In the genomic region with DNA sequence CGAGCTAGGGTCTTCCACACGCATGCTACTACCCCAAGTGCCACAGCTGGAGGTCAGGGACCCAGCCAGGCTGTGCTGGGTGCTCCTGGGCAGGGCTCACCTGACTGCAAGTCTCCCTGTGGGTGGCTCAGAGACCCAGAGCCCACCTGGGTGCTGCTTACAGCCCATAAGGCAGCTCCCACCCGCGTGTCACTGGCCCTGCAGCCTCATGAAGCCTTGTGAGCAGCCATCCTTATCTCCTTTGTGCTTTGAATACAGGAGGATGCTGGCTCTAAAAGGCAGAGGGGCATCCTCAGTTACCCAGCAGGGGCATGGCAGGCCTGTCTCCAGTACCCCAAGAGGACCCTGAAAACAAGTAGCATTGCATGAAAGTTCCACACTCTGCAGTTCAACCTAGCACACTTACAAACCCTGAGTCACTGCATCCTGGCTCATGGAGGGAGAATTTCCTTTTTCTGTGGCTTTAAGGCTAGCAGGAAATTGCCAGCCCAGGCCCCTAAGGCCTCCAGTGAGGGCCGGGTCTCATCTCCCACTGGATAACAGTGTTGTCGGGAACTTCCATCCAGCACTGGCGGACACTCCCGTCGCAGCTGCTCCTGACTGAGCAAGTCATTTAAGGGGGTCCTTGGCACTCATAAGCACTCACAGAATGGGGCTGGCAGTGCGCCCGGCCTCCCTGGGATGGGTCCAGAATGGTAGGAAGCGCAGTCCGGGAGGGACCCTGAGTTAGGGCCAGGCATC, we compare ENCODE assay signal across 16 cellular contexts.
DNase-seq lines count a peak whose midpoint lies in the region; ATAC-seq and TF ChIP-seq lines count a peak whose summit lies in the region.
"Had no signal": no experiment of that assay in that cellular context is flagged by ENCODE, and none has a peak within 500 bp of the region (broad histone marks: within the 10 kb centered on the region; RNA-seq: fewer than 3 reads in every experiment).

No MANE protein-coding gene starts in this region.

- H3K23ac ChIP-seq in IMR-90 (ENCODE audit: low read depth, low read length): no peak overlapping the region

- H3K4me1 ChIP-seq in IMR-90 (ENCODE audit: control insufficient read depth, insufficient read depth, low read length) (no peaks in the 10 kb centered on the region), RWPE2 (ENCODE audit: insufficient read depth, poor library complexity, severe bottlenecking) (no peaks in the 10 kb centered on the region), gastroesophageal sphincter (no peaks in the 10 kb centered on the region), psoas muscle (no peaks in the 10 kb centered on the region)
- H3K4me1 ChIP-seq: tibial nerve had no signal

- no peak overlapping the region for H2BK120ac ChIP-seq in IMR-90 (ENCODE audit: low read depth, low read length)

- H3K9ac ChIP-seq in IMR-90 (ENCODE audit: low read depth, low read length): no peak overlapping the region

- H3K4me3 ChIP-seq in IMR-90 (ENCODE audit: insufficient read depth, low read depth, low read length): no peak overlapping the region
- no peak overlapping the region for H3K4me3 ChIP-seq in RWPE2 (ENCODE audit: severe bottlenecking)
- no peak overlapping the region for H3K4me3 ChIP-seq in gastroesophageal sphincter
- no peak overlapping the region for H3K4me3 ChIP-seq in psoas muscle
- H3K4me3 ChIP-seq: tibial nerve had no signal

- no peak overlapping the region for H4K5ac ChIP-seq in IMR-90 (ENCODE audit: low read depth, low read length)

- no peak overlapping the region for H3K14ac ChIP-seq in IMR-90 (replicated peaks; ENCODE audit: low read depth, low read length)

- peaks cover 4% of the 10 kb centered on the region for H3K9me3 Mint-ChIP-seq in glutamatergic neuron (ENCODE audit: unreplicated experiment)
- H3K9me3 Mint-ChIP-seq: activated naive CD4-positive, alpha-beta T cell treated with anti-CD3 and anti-CD28 coated beads, Interleukin-2, amount 50 U/mL, for 72 hours had no signal

- 0% methylated on average over 2 of the region's 13 CpGs; no CpG with 5 or more reads in 1 of the 2 experiments for WGBS in IMR-90 (ENCODE audit: extremely low coverage in 2 of 2, insufficient read length in 1 of 2), 2 experiments
- WGBS in gastroesophageal sphincter (ENCODE audit: low coverage in 1 of 2), 2 donors: 38 to 57% methylated on average over 4 to 6 of the region's 13 CpGs
- WGBS in psoas muscle, 3 donors: 28 to 34% (median 32%) methylated on average over 11 to 13 of the region's 13 CpGs

- TF ChIP-seq RAD21 in IMR-90 (IDR thresholded peaks at IDR 0.05; ENCODE audit: low read length): no peak

- POLR2A ChIA-PET in IMR-90 (lab: Charles Lee; ENCODE audit: unreplicated experiment): no interaction called here

- no peaks in the 10 kb centered on the region for H3K4me1 Mint-ChIP-seq in glutamatergic neuron (ENCODE audit: low read depth, unreplicated experiment)
- H3K4me1 Mint-ChIP-seq: CD8-positive, alpha-beta memory T cell had no signal

- no peak overlapping the region for H3K27ac ChIP-seq in IMR-90 (ENCODE audit: insufficient read depth, low read length)
- H3K27ac ChIP-seq in RWPE2 (ENCODE audit: poor library complexity, severe bottlenecking): no peak overlapping the region
- peak overlapping the region in 3 of 4 donors; percentile 35 to 70 (median 40) for H3K27ac ChIP-seq in gastroesophageal sphincter
- H3K27ac ChIP-seq in psoas muscle: peak overlapping the region; percentile 41
- H3K27ac ChIP-seq: tibial nerve, VCaP had no signal

- no peak for TF ChIP-seq EP300 in gastroesophageal sphincter (IDR thresholded peaks at IDR 0.05)

- no peaks in the 10 kb centered on the region for H3K36me3 ChIP-seq in IMR-90 (ENCODE audit: control insufficient read depth, insufficient read depth, low read length)
- H3K36me3 ChIP-seq in RWPE2 (ENCODE audit: low read depth): no peaks in the 10 kb centered on the region
- no peaks in the 10 kb centered on the region for H3K36me3 ChIP-seq in gastroesophageal sphincter
- no peaks in the 10 kb centered on the region for H3K36me3 ChIP-seq in psoas muscle (ENCODE audit: insufficient read depth in 1 of 2, low read depth in 1 of 2)
- H3K36me3 ChIP-seq: tibial nerve had no signal

- no peak overlapping the region for H4K8ac ChIP-seq in IMR-90 (ENCODE audit: low read depth in 2 of 2, low read length in 2 of 2)

- no peak overlapping the region for H2AK9ac ChIP-seq in IMR-90 (replicated peaks; ENCODE audit: low read depth, low read length, poor library complexity)

- H2BK5ac ChIP-seq in IMR-90 (ENCODE audit: low read depth, low read length, poor library complexity, severe bottlenecking): no peak overlapping the region

- no peak for TF ChIP-seq POLR2A in IMR-90 (IDR thresholded peaks at IDR 0.05; ENCODE audit: low read depth, low read length)
- no peak for TF ChIP-seq POLR2A in gastroesophageal sphincter (IDR thresholded peaks at IDR 0.05)

- H4K20me1 ChIP-seq in IMR-90 (ENCODE audit: insufficient read depth, low read length): no peaks in the 10 kb centered on the region

- CTCF ChIA-PET in IMR-90 (lab: Yijun Ruan, JAX): no interaction called here

- TF ChIP-seq CTCF in IMR-90 (conservative IDR thresholded peaks at IDR 0.05; ENCODE audit: low read depth, low read length) (no peak), RWPE2 (IDR thresholded peaks at IDR 0.05; ENCODE audit: poor library complexity, severe bottlenecking) (no peak), gastroesophageal sphincter (IDR thresholded peaks at IDR 0.05) (no peak), psoas muscle (IDR thresholded peaks at IDR 0.05) (no peak), GM13976 (IDR thresholded peaks at IDR 0.05; ENCODE audit: borderline replicate concordance, control extremely low read depth, extremely low read depth, insufficient read depth, missing control alignments) (no peak), glutamatergic neuron (IDR thresholded peaks at IDR 0.05; ENCODE audit: partially characterized antibody, unreplicated experiment) (no peak)

- no peak overlapping the region for H3K4ac ChIP-seq in IMR-90 (ENCODE audit: low read depth, low read length)

- DNase-seq in IMR-90 (peak; percentile 29), RWPE2 (ENCODE audit: low spot score) (no peak), psoas muscle (peak; percentile 39 to 66), GM13976 (ENCODE audit: low spot score) (no peak), activated gamma-delta T cell treated with Interleukin-2 at 50 U/mL for 16 hours (no peak), glutamatergic neuron (no peak)
- DNase-seq: CD8-positive, alpha-beta memory T cell; mesenchymal stem cell; NCI-H510A; SHP77; stimulated activated CD4-positive, alpha-beta T cell treated with anti-CD3 and anti-CD28 coated beads, Interleukin-15, amount 100 ng/mL, for 24 hours had no signal

- H3K9me1 ChIP-seq in IMR-90 (ENCODE audit: insufficient read depth, low read length): no peaks in the 10 kb centered on the region

- no peak overlapping the region for H4K91ac ChIP-seq in IMR-90 (ENCODE audit: insufficient read depth, low read depth, low read length)

- H3K36me3 Mint-ChIP-seq in glutamatergic neuron (ENCODE audit: unreplicated experiment): no peaks in the 10 kb centered on the region
- H3K36me3 Mint-ChIP-seq: activated naive CD4-positive, alpha-beta T cell treated with anti-CD3 and anti-CD28 coated beads, Interleukin-2, amount 50 U/mL, for 72 hours; CD8-positive, alpha-beta memory T cell had no signal

- in situ Hi-C loops in IMR-90 (cut with MboI; ENCODE audit: low sequenced_read_pairs): no loop called here
- in situ Hi-C loops in GM13976 (cut with MboI; ENCODE audit: low sequenced_read_pairs, unreplicated experiment): no loop called here

- H3K56ac ChIP-seq in IMR-90 (ENCODE audit: extremely low read depth, insufficient read depth, low read length): no peak overlapping the region

- no peak overlapping the region for H2BK20ac ChIP-seq in IMR-90 (ENCODE audit: low read depth, low read length)

- no peak overlapping the region for H2BK15ac ChIP-seq in IMR-90 (ENCODE audit: low read depth, low read length)

- peaks cover 1% of the 10 kb centered on the region; the same call in 1 of the 2 replicates for H3K27me3 ChIP-seq in IMR-90 (ENCODE audit: control insufficient read depth, insufficient read depth, low read length)
- H3K27me3 ChIP-seq in RWPE2 (ENCODE audit: insufficient read depth, poor library complexity, severe bottlenecking): no peaks in the 10 kb centered on the region
- H3K27me3 ChIP-seq in gastroesophageal sphincter: peaks cover 25% of the 10 kb centered on the region
- H3K27me3 ChIP-seq in psoas muscle (ENCODE audit: insufficient read depth in 3 of 3, low read length in 2 of 3): peaks cover 0 to 13% (median 0%) of the 10 kb centered on the region in 3 donors

- no peak; the same call in 1 of the 2 replicates for ATAC-seq in IMR-90 (ENCODE audit: low read depth)
- ATAC-seq in RWPE2 (ENCODE audit: low read depth): peak; percentile 65; the same call in 2 of the 3 replicates
- peak; percentile 25 for ATAC-seq in gastroesophageal sphincter
- ATAC-seq in psoas muscle: peak in 3 of 4 donors; percentile 34 to 51 (median 46)
- ATAC-seq in GM21786 (IDR thresholded peaks at IDR 0.05; ENCODE audit: unreplicated experiment): no peak
- ATAC-seq: activated naive CD4-positive, alpha-beta T cell treated with anti-CD3 and anti-CD28 coated beads, Interleukin-2, amount 50 U/mL, for 72 hours had no signal

- no TSS peak for BruUV-seq in IMR-90 (replicated peaks; lab: Mats Ljungman, UMichigan)

- peak overlapping the region; percentile 61 for H2AFZ ChIP-seq in IMR-90 (replicated peaks; ENCODE audit: low read length, poor library complexity)

- H3K27me3 Mint-ChIP-seq in glutamatergic neuron (ENCODE audit: unreplicated experiment): peaks cover 2% of the 10 kb centered on the region

- no peak overlapping the region for H3K4me3 Mint-ChIP-seq in glutamatergic neuron (ENCODE audit: unreplicated experiment)
- H3K4me3 Mint-ChIP-seq: CD8-positive, alpha-beta memory T cell had no signal

- intact Hi-C loops in IMR-90 (cut with micrococcal nuclease) (no loop called here), psoas muscle (cut with DNase I) (no loop called here)

- no peaks in the 10 kb centered on the region for H3K9me3 ChIP-seq in IMR-90 (ENCODE audit: control insufficient read depth, insufficient read depth, low read length)
- H3K9me3 ChIP-seq in RWPE2 (ENCODE audit: severe bottlenecking): no peaks in the 10 kb centered on the region
- H3K9me3 ChIP-seq in gastroesophageal sphincter: no peaks in the 10 kb centered on the region
- H3K9me3 ChIP-seq in psoas muscle: no peaks in the 10 kb centered on the region
- H3K9me3 ChIP-seq: tibial nerve had no signal

- H3K27ac Mint-ChIP-seq in glutamatergic neuron (ENCODE audit: unreplicated experiment): no peak overlapping the region
- H3K27ac Mint-ChIP-seq: CD8-positive, alpha-beta memory T cell had no signal

- H3K4me2 ChIP-seq in IMR-90 (ENCODE audit: low read depth, low read length): no peak overlapping the region

- H3K79me1 ChIP-seq in IMR-90 (ENCODE audit: low read depth in 1 of 2, low read length in 2 of 2): no peaks in the 10 kb centered on the region

- H3K18ac ChIP-seq in IMR-90 (ENCODE audit: low read depth, low read length): no peak overlapping the region

- dilution Hi-C loops in IMR-90 (cut with HindIII; ENCODE audit: low sequenced_read_pairs, unreplicated experiment): no loop called here

- no peak overlapping the region for H2AK5ac ChIP-seq in IMR-90 (ENCODE audit: low read depth, low read length)

TF ChIP-seq in IMR-90, 13 proteins besides CTCF, POLR2A, EP300 and RAD21 (continues in another document):
- no peak for TF ChIP-seq SMC3 (IDR thresholded peaks at IDR 0.05; ENCODE audit: low read depth, low read length)
- no peak for TF ChIP-seq MAFK (IDR thresholded peaks at IDR 0.05; ENCODE audit: low read depth, low read length)
- TF ChIP-seq CHD1 (IDR thresholded peaks at IDR 0.05; ENCODE audit: low read depth, low read length): no peak

Comparison
In these comparisons a context has a peak if more than half of its experiments do, and no peak if none do; other contexts are left out.
1. ATAC-seq: peak in RWPE2 (single experiment), gastroesophageal sphincter (single experiment) and psoas muscle (3 of 4); none in IMR-90 (single experiment) and GM21786 (single experiment).
2. DNase-seq: peak in IMR-90 (single experiment) and psoas muscle (2 of 2); none in RWPE2 (single experiment), GM13976 (single experiment), activated gamma-delta T cell treated with Interleukin-2 at 50 U/mL for 16 hours (single experiment) and glutamatergic neuron (single experiment).
3. H3K27ac ChIP-seq: peak in gastroesophageal sphincter (3 of 4) and psoas muscle (single experiment); none in IMR-90 (single experiment) and RWPE2 (single experiment).